1 cellular context compared by ENCODE assay signal in the genomic region with DNA sequence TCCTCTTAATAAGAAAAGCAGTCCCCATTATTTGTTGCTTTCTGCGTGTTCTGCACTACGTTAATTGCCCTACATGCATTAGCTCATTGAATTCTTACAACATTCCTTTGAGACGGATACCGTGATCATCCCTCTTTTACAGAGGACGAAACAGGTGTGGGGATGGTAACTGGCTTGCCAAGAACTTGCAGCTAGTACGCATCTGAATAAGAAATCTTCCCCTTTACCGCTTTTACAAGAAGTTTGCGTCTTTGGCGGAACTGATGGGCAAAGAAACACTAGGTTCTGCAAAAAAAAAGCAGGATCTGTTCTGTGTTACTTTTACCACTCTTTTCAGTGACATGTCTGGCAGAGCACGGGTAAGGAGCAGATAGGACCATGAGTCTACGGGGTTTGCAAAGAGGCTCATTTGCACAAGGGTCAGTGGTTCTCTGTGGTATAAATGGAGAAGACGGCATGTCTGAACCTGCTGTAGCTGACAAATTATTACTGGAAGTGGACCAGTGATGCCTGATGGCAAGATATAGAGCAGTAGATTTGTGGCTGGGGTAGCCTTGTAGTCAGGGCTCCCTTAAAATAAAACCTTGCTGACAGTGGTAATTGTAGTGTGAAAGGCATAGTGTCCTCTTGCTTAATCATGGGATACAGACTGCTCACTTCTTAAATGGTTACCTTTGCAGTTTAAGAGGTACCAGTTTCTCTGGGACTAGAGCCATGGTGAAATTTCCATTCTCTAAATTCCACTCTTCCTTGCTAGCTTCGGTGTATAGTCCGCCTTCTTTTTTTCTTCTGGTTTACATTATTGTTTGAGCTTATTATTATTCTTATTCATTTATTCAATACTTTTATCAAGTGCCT.
TF ChIP-seq lines count a peak whose summit lies in the region.

No MANE protein-coding gene starts in this region.

TF ChIP-seq in GM23338, 12 proteins besides CTCF, POLR2A, EP300 and RAD21 (continued from another document):
- TF ChIP-seq, protein P1, sequence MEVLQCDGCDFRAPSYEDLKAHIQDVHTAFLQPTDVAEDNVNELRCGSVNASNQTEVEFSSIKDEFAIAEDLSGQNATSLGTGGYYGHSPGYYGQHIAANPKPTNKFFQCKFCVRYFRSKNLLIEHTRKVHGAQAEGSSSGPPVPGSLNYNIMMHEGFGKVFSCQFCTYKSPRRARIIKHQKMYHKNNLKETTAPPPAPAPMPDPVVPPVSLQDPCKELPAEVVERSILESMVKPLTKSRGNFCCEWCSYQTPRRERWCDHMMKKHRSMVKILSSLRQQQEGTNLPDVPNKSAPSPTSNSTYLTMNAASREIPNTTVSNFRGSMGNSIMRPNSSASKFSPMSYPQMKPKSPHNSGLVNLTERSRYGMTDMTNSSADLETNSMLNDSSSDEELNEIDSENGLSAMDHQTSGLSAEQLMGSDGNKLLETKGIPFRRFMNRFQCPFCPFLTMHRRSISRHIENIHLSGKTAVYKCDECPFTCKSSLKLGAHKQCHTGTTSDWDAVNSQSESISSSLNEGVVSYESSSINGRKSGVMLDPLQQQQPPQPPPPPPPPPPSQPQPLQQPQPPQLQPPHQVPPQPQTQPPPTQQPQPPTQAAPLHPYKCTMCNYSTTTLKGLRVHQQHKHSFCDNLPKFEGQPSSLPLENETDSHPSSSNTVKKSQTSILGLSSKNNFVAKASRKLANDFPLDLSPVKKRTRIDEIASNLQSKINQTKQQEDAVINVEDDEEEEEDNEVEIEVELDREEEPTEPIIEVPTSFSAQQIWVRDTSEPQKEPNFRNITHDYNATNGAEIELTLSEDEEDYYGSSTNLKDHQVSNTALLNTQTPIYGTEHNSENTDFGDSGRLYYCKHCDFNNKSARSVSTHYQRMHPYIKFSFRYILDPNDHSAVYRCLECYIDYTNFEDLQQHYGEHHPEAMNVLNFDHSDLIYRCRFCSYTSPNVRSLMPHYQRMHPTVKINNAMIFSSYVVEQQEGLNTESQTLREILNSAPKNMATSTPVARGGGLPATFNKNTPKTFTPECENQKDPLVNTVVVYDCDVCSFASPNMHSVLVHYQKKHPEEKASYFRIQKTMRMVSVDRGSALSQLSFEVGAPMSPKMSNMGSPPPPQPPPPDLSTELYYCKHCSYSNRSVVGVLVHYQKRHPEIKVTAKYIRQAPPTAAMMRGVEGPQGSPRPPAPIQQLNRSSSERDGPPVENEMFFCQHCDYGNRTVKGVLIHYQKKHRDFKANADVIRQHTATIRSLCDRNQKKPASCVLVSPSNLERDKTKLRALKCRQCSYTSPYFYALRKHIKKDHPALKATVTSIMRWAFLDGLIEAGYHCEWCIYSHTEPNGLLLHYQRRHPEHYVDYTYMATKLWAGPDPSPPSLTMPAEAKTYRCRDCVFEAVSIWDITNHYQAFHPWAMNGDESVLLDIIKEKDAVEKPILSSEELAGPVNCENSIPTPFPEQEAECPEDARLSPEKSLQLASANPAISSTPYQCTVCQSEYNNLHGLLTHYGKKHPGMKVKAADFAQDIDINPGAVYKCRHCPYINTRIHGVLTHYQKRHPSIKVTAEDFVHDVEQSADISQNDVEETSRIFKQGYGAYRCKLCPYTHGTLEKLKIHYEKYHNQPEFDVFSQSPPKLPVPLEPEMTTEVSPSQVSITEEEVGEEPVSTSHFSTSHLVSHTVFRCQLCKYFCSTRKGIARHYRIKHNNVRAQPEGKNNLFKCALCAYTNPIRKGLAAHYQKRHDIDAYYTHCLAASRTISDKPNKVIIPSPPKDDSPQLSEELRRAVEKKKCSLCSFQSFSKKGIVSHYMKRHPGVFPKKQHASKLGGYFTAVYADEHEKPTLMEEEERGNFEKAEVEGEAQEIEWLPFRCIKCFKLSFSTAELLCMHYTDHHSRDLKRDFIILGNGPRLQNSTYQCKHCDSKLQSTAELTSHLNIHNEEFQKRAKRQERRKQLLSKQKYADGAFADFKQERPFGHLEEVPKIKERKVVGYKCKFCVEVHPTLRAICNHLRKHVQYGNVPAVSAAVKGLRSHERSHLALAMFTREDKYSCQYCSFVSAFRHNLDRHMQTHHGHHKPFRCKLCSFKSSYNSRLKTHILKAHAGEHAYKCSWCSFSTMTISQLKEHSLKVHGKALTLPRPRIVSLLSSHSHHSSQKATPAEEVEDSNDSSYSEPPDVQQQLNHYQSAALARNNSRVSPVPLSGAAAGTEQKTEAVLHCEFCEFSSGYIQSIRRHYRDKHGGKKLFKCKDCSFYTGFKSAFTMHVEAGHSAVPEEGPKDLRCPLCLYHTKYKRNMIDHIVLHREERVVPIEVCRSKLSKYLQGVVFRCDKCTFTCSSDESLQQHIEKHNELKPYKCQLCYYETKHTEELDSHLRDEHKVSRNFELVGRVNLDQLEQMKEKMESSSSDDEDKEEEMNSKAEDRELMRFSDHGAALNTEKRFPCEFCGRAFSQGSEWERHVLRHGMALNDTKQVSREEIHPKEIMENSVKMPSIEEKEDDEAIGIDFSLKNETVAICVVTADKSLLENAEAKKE (CRISPR knock-in tag; IDR thresholded peaks at IDR 0.05) = no peak
- TF ChIP-seq, protein P2, sequence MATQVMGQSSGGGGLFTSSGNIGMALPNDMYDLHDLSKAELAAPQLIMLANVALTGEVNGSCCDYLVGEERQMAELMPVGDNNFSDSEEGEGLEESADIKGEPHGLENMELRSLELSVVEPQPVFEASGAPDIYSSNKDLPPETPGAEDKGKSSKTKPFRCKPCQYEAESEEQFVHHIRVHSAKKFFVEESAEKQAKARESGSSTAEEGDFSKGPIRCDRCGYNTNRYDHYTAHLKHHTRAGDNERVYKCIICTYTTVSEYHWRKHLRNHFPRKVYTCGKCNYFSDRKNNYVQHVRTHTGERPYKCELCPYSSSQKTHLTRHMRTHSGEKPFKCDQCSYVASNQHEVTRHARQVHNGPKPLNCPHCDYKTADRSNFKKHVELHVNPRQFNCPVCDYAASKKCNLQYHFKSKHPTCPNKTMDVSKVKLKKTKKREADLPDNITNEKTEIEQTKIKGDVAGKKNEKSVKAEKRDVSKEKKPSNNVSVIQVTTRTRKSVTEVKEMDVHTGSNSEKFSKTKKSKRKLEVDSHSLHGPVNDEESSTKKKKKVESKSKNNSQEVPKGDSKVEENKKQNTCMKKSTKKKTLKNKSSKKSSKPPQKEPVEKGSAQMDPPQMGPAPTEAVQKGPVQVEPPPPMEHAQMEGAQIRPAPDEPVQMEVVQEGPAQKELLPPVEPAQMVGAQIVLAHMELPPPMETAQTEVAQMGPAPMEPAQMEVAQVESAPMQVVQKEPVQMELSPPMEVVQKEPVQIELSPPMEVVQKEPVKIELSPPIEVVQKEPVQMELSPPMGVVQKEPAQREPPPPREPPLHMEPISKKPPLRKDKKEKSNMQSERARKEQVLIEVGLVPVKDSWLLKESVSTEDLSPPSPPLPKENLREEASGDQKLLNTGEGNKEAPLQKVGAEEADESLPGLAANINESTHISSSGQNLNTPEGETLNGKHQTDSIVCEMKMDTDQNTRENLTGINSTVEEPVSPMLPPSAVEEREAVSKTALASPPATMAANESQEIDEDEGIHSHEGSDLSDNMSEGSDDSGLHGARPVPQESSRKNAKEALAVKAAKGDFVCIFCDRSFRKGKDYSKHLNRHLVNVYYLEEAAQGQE (IDR thresholded peaks at IDR 0.05; ENCODE audit: unreplicated experiment) = no peak
- TF ChIP-seq STAT1 (IDR thresholded peaks at IDR 0.05; ENCODE audit: unreplicated experiment) = no peak
TF ChIP-seq in GM23338: peak in this region for 0.
